In the genomic region with DNA sequence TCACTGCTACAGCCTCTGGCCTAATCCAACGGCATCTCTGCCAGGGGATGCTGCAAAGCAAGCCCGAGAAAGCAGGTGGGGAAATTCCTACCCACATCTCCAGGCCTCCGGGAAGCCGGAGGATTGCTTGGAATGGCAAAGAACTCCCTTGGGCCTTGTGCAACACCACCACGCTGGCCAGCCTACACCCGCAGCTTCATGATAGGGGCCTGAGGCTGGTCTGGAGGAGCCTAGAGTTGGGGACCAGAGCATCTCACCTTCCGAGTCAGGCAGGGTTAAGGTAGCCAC, we compare ENCODE assay signal across 2 cellular contexts.
TF ChIP-seq lines count a peak whose summit lies in the region.

No MANE protein-coding gene starts in this region.

TF ChIP-seq in IMR-90, 13 proteins besides CTCF, POLR2A, EP300 and RAD21:
- TF ChIP-seq, protein P1, sequence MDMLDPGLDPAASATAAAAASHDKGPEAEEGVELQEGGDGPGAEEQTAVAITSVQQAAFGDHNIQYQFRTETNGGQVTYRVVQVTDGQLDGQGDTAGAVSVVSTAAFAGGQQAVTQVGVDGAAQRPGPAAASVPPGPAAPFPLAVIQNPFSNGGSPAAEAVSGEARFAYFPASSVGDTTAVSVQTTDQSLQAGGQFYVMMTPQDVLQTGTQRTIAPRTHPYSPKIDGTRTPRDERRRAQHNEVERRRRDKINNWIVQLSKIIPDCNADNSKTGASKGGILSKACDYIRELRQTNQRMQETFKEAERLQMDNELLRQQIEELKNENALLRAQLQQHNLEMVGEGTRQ (IDR thresholded peaks at IDR 0.05; ENCODE audit: low read depth, low read length), result no peak
- TF ChIP-seq MXI1 (IDR thresholded peaks at IDR 0.05; ENCODE audit: borderline replicate concordance, low read depth, low read length), result no peak

TF ChIP-seq in SK-N-SH treated with all-trans-retinoic acid at 6 μM for 48 hours, 23 proteins besides CTCF, POLR2A, EP300 and RAD21:
- TF ChIP-seq BACH2 (CRISPR knock-in tag; IDR thresholded peaks at IDR 0.05; ENCODE audit: borderline replicate concordance), result no peak
